Comparison of ENCODE assay signal across 1 cellular context in the genomic region with DNA sequence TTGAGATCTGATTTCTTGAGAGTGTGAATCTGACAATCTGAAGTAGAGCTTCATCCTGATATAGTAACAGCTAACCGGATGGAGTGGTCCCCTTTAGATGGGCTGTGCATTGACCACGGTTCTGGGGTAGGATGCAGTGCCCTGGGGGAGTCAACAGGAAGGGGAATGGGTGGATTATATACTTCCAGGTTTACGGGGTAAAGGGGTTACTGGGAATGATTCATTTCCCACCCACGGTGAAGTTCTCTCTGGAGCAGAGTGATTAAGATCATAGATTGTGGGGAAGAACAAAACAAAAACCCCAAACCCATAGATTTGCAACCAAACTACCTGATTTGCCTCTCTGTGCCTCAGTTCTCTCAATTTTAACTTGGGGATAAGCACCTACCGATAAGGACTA.
TF ChIP-seq lines count a peak whose summit lies in the region.

No MANE protein-coding gene starts in this region.

TF ChIP-seq in SK-N-SH treated with all-trans-retinoic acid at 6 μM for 48 hours, 23 proteins besides CTCF, POLR2A, EP300 and RAD21:
- TF ChIP-seq, protein P1, sequence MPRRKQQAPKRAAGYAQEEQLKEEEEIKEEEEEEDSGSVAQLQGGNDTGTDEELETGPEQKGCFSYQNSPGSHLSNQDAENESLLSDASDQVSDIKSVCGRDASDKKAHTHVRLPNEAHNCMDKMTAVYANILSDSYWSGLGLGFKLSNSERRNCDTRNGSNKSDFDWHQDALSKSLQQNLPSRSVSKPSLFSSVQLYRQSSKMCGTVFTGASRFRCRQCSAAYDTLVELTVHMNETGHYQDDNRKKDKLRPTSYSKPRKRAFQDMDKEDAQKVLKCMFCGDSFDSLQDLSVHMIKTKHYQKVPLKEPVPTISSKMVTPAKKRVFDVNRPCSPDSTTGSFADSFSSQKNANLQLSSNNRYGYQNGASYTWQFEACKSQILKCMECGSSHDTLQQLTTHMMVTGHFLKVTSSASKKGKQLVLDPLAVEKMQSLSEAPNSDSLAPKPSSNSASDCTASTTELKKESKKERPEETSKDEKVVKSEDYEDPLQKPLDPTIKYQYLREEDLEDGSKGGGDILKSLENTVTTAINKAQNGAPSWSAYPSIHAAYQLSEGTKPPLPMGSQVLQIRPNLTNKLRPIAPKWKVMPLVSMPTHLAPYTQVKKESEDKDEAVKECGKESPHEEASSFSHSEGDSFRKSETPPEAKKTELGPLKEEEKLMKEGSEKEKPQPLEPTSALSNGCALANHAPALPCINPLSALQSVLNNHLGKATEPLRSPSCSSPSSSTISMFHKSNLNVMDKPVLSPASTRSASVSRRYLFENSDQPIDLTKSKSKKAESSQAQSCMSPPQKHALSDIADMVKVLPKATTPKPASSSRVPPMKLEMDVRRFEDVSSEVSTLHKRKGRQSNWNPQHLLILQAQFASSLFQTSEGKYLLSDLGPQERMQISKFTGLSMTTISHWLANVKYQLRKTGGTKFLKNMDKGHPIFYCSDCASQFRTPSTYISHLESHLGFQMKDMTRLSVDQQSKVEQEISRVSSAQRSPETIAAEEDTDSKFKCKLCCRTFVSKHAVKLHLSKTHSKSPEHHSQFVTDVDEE (CRISPR knock-in tag; IDR thresholded peaks at IDR 0.05), result no peak
TF ChIP-seq in SK-N-SH treated with all-trans-retinoic acid at 6 μM for 48 hours: peak in this region for 0.
